ENCODE assay signal across 1 cellular context in genomic region chr17:5000237-5000639, GRCh38.
TF ChIP-seq lines count a peak whose summit lies in the region.

No MANE protein-coding gene starts in this region.

TF ChIP-seq in GM23338, 12 proteins besides CTCF, POLR2A, EP300 and RAD21 (continued from another document):
- TF ChIP-seq ZNF462 (CRISPR knock-in tag; IDR thresholded peaks at IDR 0.05): no peak
- TF ChIP-seq JUNB (IDR thresholded peaks at IDR 0.05; ENCODE audit: unreplicated experiment): no peak
- no peak for TF ChIP-seq NANOG (IDR thresholded peaks at IDR 0.05; ENCODE audit: borderline replicate concordance)
- no peak for TF ChIP-seq CREB1 (CRISPR knock-in tag; IDR thresholded peaks at IDR 0.05; ENCODE audit: low read depth)
